19 cellular contexts compared by ENCODE assay signal in genomic region chr2:213224366-213224765, GRCh38. TPM values are rescaled to one million over a fixed set of nuclear protein-coding genes. Genes with fewer than 3 reads are reported as not detected.
A peak's percentile ranks its signal among the peaks of the same experiment; 100 is the strongest.
DNase-seq lines count a peak whose midpoint lies in the region; ATAC-seq and TF ChIP-seq lines count a peak whose summit lies in the region.
"Had no signal": no experiment of that assay in that cellular context is flagged by ENCODE, and none has a peak within 500 bp of the region (broad histone marks: within the 10 kb centered on the region; RNA-seq: fewer than 3 reads in every experiment).

No MANE protein-coding gene starts in this region.

- intact Hi-C loops in PC-9 (cut with micrococcal nuclease; ENCODE audit: unreplicated experiment), result no loop called here

- POLR2A ChIA-PET in PC-9 (lab: Charles Lee; ENCODE audit: unreplicated experiment), result no interaction called here

- H3K36me3 Mint-ChIP-seq in CD4-positive, CD25-positive, alpha-beta regulatory T cell, result no peaks in the 10 kb centered on the region
- no peaks in the 10 kb centered on the region for H3K36me3 Mint-ChIP-seq in HFFc6 (ENCODE audit: low read depth)
- H3K36me3 Mint-ChIP-seq: CD14-positive monocyte had no signal

- H3K27me3 ChIP-seq in CD4-positive, CD25-positive, alpha-beta regulatory T cell (ENCODE audit: control insufficient read depth, insufficient read depth, low read length), result no peaks in the 10 kb centered on the region
- no peaks in the 10 kb centered on the region for H3K27me3 ChIP-seq in PC-9 (ENCODE audit: insufficient read depth, low read depth)
- H3K27me3 ChIP-seq: SJCRH30 had no signal

- H3F3A ChIP-seq in PC-9 (ENCODE audit: insufficient read depth, low read depth), result no peaks in the 10 kb centered on the region

- H3K9me3 Mint-ChIP-seq in CD4-positive, CD25-positive, alpha-beta regulatory T cell, result peaks cover 0 to 2% (median 0%) of the 10 kb centered on the region in 7 donors
- no peaks in the 10 kb centered on the region for H3K9me3 Mint-ChIP-seq in HFFc6
- H3K9me3 Mint-ChIP-seq: CD14-positive monocyte had no signal

- H3K27ac Mint-ChIP-seq in CD4-positive, CD25-positive, alpha-beta regulatory T cell, result peak overlapping the region in 2 of 3 donors; percentile 21 to 31
- no peak overlapping the region for H3K27ac Mint-ChIP-seq in HFFc6
- H3K27ac Mint-ChIP-seq: CD14-positive monocyte had no signal

- H3K4me3 ChIP-seq in CD4-positive, CD25-positive, alpha-beta regulatory T cell (ENCODE audit: low read depth, low read length), result peak overlapping the region; percentile 14
- H3K4me3 ChIP-seq in PC-9, result no peak overlapping the region
- H3K4me3 ChIP-seq: GM12878, SJCRH30 had no signal

- no peak for ATAC-seq in CD4-positive, CD25-positive, alpha-beta regulatory T cell (ENCODE audit: low read depth in 2 of 2)
- ATAC-seq in esophagus mucosa, result peak; percentile 98
- ATAC-seq in GM18502 (IDR thresholded peaks at IDR 0.05; ENCODE audit: poor library complexity, unreplicated experiment), result no peak
- ATAC-seq: GM12878, HepG2 had no signal

- H3K4me2 ChIP-seq in PC-9, result no peak overlapping the region

- H3K27me3 Mint-ChIP-seq in CD4-positive, CD25-positive, alpha-beta regulatory T cell, result no peaks in the 10 kb centered on the region
- no peaks in the 10 kb centered on the region for H3K27me3 Mint-ChIP-seq in HFFc6 (ENCODE audit: insufficient read depth)

- no peaks in the 10 kb centered on the region for H3K36me3 ChIP-seq in CD4-positive, CD25-positive, alpha-beta regulatory T cell (ENCODE audit: control insufficient read depth, insufficient read depth, low read length)
- H3K36me3 ChIP-seq in PC-9 (ENCODE audit: low read depth), result no peaks in the 10 kb centered on the region
- H3K36me3 ChIP-seq: SJCRH30 had no signal

- H3K4me3 Mint-ChIP-seq in CD4-positive, CD25-positive, alpha-beta regulatory T cell, result no peak overlapping the region
- H3K4me3 Mint-ChIP-seq in HFFc6, result no peak overlapping the region
- H3K4me3 Mint-ChIP-seq: CD14-positive monocyte had no signal

- BruUV-seq in PC-9 (replicated peaks; lab: Mats Ljungman, UMichigan), result no TSS peak

- H3K27ac ChIP-seq in CD4-positive, CD25-positive, alpha-beta regulatory T cell (ENCODE audit: insufficient read depth, low read length, poor library complexity, severe bottlenecking), result no peak overlapping the region
- no peak overlapping the region for H3K27ac ChIP-seq in PC-9
- H3K27ac ChIP-seq: SJCRH30 had no signal

- H3K4me1 Mint-ChIP-seq in CD4-positive, CD25-positive, alpha-beta regulatory T cell, result peaks cover 37 to 72% (median 55%) of the 10 kb centered on the region in 4 donors
- peaks cover 32% of the 10 kb centered on the region for H3K4me1 Mint-ChIP-seq in HFFc6 (ENCODE audit: low read depth)

- CTCF ChIA-PET in PC-9 (lab: Charles Lee), result no interaction called here

- H4K20me1 ChIP-seq in PC-9 (ENCODE audit: insufficient read depth), result no peaks in the 10 kb centered on the region

- H3K4me1 ChIP-seq in CD4-positive, CD25-positive, alpha-beta regulatory T cell (ENCODE audit: control insufficient read depth, insufficient read depth, low read length, poor library complexity, severe bottlenecking), result peaks cover 37% of the 10 kb centered on the region
- H3K4me1 ChIP-seq in PC-9 (replicated peaks; ENCODE audit: insufficient read depth), result no peaks in the 10 kb centered on the region
- H3K4me1 ChIP-seq: Caco-2, SJCRH30 had no signal

- 0 out of 2 replicates have a peak overlapping the region, but pooled peaks have one; percentile 16 for H2AFZ ChIP-seq in PC-9

- no peaks in the 10 kb centered on the region for H3K79me2 ChIP-seq in PC-9 (ENCODE audit: low read depth)

- TF ChIP-seq CTCF in HFFc6 (IDR thresholded peaks at IDR 0.05) (no peak), PC-9 (conservative IDR thresholded peaks at IDR 0.05) (no peak)

- no peaks in the 10 kb centered on the region for H3K9me3 ChIP-seq in CD4-positive, CD25-positive, alpha-beta regulatory T cell (ENCODE audit: control insufficient read depth in 2 of 2, low read length in 2 of 2)
- no peaks in the 10 kb centered on the region for H3K9me3 ChIP-seq in PC-9 (ENCODE audit: insufficient read depth, low read depth)
- H3K9me3 ChIP-seq: Caco-2, SJCRH30 had no signal

- no peaks in the 10 kb centered on the region for H3K9me2 ChIP-seq in PC-9 (ENCODE audit: insufficient read depth)

- no peak for DNase-seq in CD4-positive, CD25-positive, alpha-beta regulatory T cell
- DNase-seq in HFFc6, result peak; percentile 4
- DNase-seq in PC-9, result no peak
- DNase-seq in KG1 (lab: John Stamatoyannopoulos, UW), result no peak
- no peak for DNase-seq in NCI-H146 (lab: John Stamatoyannopoulos, UW)
- DNase-seq in GM19240 (ENCODE audit: insufficient read length, low spot score), result no peak
- DNase-seq: Caco-2, DMS53, GOT3, Karpas-422, MV-4-11, NCI-H1436, NCI-H774, SJCRH30 had no signal

RNA-seq across cellular contexts. Expression of gene SPAG16, which starts 59.9 kb away (rescaled TPM):
- total RNA-seq in CD4-positive, CD25-positive, alpha-beta regulatory T cell, result 7.7 TPM
- polyA plus RNA-seq in CD4-positive, CD25-positive, alpha-beta regulatory T cell, result 10 to 100 TPM; 18.5 to 21.1 (median 19.5) TPM
- 10 to 100 TPM; 15.4 to 20.0 (median 17.5) TPM for total RNA-seq in HFFc6 (2021; fragmentation: NEBNext Ultra II Directional; extraction: Animal tissue kit (Norgen Biotek cat#: 25700))
- total RNA-seq in PC-9 (2021) (30.0 and 31.7 TPM in 2 replicates), esophagus mucosa (19.8 TPM)
